8 cellular contexts compared by ENCODE assay signal in the genomic region with DNA sequence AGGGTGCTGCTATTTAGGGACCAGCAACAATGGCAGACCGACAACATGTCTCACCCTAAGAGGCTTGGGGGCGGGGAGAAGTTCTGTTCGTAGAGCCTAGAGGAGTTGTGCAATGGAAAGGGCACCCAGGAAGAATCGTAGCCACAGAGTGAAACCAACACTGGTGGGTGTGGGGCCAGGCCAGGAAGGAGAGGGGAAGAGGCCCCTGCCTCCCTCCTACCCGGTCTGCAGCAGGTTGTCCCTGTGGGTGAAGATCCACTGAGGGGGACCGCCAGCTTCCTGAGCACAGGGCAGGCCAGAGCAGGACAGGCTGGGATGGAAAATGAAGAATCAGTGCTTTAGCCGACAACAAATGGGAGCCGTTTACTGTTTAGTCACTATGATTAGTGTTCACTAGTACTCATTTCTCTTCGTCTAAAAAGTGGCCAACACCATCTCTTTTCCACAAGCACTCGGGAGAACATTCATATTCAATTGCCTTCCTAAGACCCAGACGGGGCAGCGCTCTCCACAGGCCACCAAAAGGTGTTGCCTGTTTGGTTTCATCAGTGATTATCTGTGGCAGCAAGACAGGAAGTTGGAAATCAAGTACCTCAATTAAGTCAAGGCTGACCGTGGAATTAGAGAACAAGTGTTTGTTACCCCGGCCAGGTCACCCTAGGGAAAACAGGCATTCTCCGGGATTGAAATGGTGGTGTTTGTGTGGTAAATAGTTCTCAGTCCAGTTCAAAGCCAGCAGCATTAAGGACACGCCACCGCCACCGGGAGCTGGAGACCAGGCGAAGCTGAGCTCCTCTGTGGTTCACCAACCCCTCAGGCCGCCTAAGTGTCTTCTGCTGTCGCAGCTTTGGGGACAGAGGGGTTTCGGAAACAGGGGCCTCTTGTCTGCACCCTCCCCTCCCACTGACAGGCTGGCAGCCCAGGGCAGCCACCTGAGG. TPM values are rescaled to one million over a fixed set of nuclear protein-coding genes. Genes with fewer than 3 reads are reported as not detected.
DNase-seq lines count a peak whose midpoint lies in the region; ATAC-seq and TF ChIP-seq lines count a peak whose summit lies in the region.

No MANE protein-coding gene starts in this region.

- TF ChIP-seq CTCF in endodermal cell (conservative IDR thresholded peaks at IDR 0.05) = peak; percentile 15

- peak overlapping the region; percentile 86 for H3K4me3 Mint-ChIP-seq in endodermal cell
- H3K4me3 Mint-ChIP-seq in natural killer cell treated with Interleukin-12 subunit alpha and Interleukin-12 subunit beta and Interleukin-15 and Interleukin-18, amount 100 ng/mL, for 72 hours = peak overlapping the region; percentile 86

- H3K27me3 ChIP-seq in endodermal cell (ENCODE audit: control insufficient read depth, insufficient read depth, low read length, poor library complexity, severe bottlenecking) = no peaks in the 10 kb centered on the region

- peak; percentile 52 to 63 for ATAC-seq in natural killer cell treated with Interleukin-12 subunit alpha and Interleukin-12 subunit beta and Interleukin-15 and Interleukin-18, amount 100 ng/mL, for 72 hours
- ATAC-seq in GM18861 (IDR thresholded peaks at IDR 0.05; ENCODE audit: unreplicated experiment) (no peak), HG03039 (IDR thresholded peaks at IDR 0.05; ENCODE audit: unreplicated experiment) (no peak)

- 70 to 80% methylated on average over 14 to 22 of the region's 22 CpGs for WGBS in endodermal cell (ENCODE audit: insufficient coverage in 1 of 2, insufficient read length in 1 of 2), 2 experiments

- peak overlapping the region; percentile 75 for H3K4me3 ChIP-seq in endodermal cell (ENCODE audit: low read length)

- H3K27ac Mint-ChIP-seq in endodermal cell = peak overlapping the region; percentile 79
- peak overlapping the region; percentile 89 to 93 for H3K27ac Mint-ChIP-seq in natural killer cell treated with Interleukin-12 subunit alpha and Interleukin-12 subunit beta and Interleukin-15 and Interleukin-18, amount 100 ng/mL, for 72 hours

- DNase-seq in Caki2 (ENCODE audit: low read depth) (peak; percentile 23), KG1 (lab: John Stamatoyannopoulos, UW) (peak; percentile 16), endodermal cell (peak; percentile 82)
- DNase-seq in activated CD4-positive, alpha-beta T cell treated with anti-CD3 and anti-CD28 coated beads, Interleukin-2, amount 50 U/mL, for 4 hours = peak; percentile 43 to 53
- DNase-seq in natural killer cell treated with Interleukin-12 subunit alpha and Interleukin-12 subunit beta and Interleukin-15 and Interleukin-18, amount 100 ng/mL, for 72 hours (ENCODE audit: low spot score) = peak; percentile 85

- H3K4me1 ChIP-seq in endodermal cell (ENCODE audit: control insufficient read depth, insufficient read depth, low read length) = peaks cover 9% of the 10 kb centered on the region

- H3K36me3 Mint-ChIP-seq in endodermal cell (ENCODE audit: low read depth) = no peaks in the 10 kb centered on the region
- no peaks in the 10 kb centered on the region for H3K36me3 Mint-ChIP-seq in natural killer cell treated with Interleukin-12 subunit alpha and Interleukin-12 subunit beta and Interleukin-15 and Interleukin-18, amount 100 ng/mL, for 72 hours

- in situ Hi-C loops in Caki2 (cut with HindIII; ENCODE audit: low pct_unique_long_range_greater_than_20kb, low sequenced_read_pairs) = no loop called here

- H3K9me3 Mint-ChIP-seq in endodermal cell = no peaks in the 10 kb centered on the region
- H3K9me3 Mint-ChIP-seq in natural killer cell treated with Interleukin-12 subunit alpha and Interleukin-12 subunit beta and Interleukin-15 and Interleukin-18, amount 100 ng/mL, for 72 hours = no peaks in the 10 kb centered on the region

- peaks cover 41% of the 10 kb centered on the region for H3K4me1 Mint-ChIP-seq in endodermal cell
- peaks cover 38 to 48% of the 10 kb centered on the region in 2 donors for H3K4me1 Mint-ChIP-seq in natural killer cell treated with Interleukin-12 subunit alpha and Interleukin-12 subunit beta and Interleukin-15 and Interleukin-18, amount 100 ng/mL, for 72 hours (ENCODE audit: low read depth in 2 of 2)

- peak overlapping the region; percentile 27 for H3K9ac ChIP-seq in endodermal cell (ENCODE audit: extremely low read depth, low read length, poor library complexity, severe bottlenecking)

- H3K36me3 ChIP-seq in endodermal cell (ENCODE audit: control insufficient read depth, insufficient read depth, low read length) = no peaks in the 10 kb centered on the region

- H3K27me3 Mint-ChIP-seq in endodermal cell (ENCODE audit: insufficient read depth) = no peaks in the 10 kb centered on the region
- H3K27me3 Mint-ChIP-seq in natural killer cell treated with Interleukin-12 subunit alpha and Interleukin-12 subunit beta and Interleukin-15 and Interleukin-18, amount 100 ng/mL, for 72 hours = no peaks in the 10 kb centered on the region

- no peaks in the 10 kb centered on the region for H3K9me3 ChIP-seq in endodermal cell (ENCODE audit: control insufficient read depth, low read length)

- H3K27ac ChIP-seq in endodermal cell (ENCODE audit: low read depth, low read length) (no peak overlapping the region), temporal lobe (ENCODE audit: low read depth, low read length) (peak overlapping the region; percentile 82)

RNA-seq across cellular contexts. Expression of gene ATP11A, which starts 1.0 kb away (rescaled TPM):
- total RNA-seq in Caki2 (2014; rRNA removed; shearing (Covaris generic); ENCODE audit: low replicate concordance) = 1.2 and 3.5 TPM in 2 replicates
- 100 to 1,000 TPM; 122 to 140 TPM for total RNA-seq in endodermal cell
- polyA plus RNA-seq in endodermal cell (2013, experiment 1 of 2) = 32.6 TPM
- polyA plus RNA-seq in endodermal cell (2013, experiment 2 of 2) = 30.0 TPM
- 10 to 100 TPM; 89.0 to 91.2 TPM for total RNA-seq in natural killer cell treated with Interleukin-12 subunit alpha and Interleukin-12 subunit beta and Interleukin-15 and Interleukin-18, amount 100 ng/mL, for 72 hours
- total RNA-seq in temporal lobe = 6.6 TPM

Comparison
In these comparisons a context has a peak if more than half of its experiments do, and no peak if none do; other contexts are left out.
1. DNase-seq: peak in every context shown above with its lines; median percentile 85 in natural killer cell treated with Interleukin-12 subunit alpha and Interleukin-12 subunit beta and Interleukin-15 and Interleukin-18, amount 100 ng/mL, for 72 hours; 82 in endodermal cell; 48 in activated CD4-positive, alpha-beta T cell treated with anti-CD3 and anti-CD28 coated beads, Interleukin-2, amount 50 U/mL, for 4 hours; 23 in Caki2; 16 in KG1.
2. ATAC-seq: peak in natural killer cell treated with Interleukin-12 subunit alpha and Interleukin-12 subunit beta and Interleukin-15 and Interleukin-18, amount 100 ng/mL, for 72 hours (2 of 2); none in GM18861 (single experiment) and HG03039 (single experiment).
3. RNA of gene ATP11A, which starts 1.0 kb away (total RNA-seq): 122 to 140 TPM in endodermal cell and 89.0 to 91.2 TPM in natural killer cell treated with Interleukin-12 subunit alpha and Interleukin-12 subunit beta and Interleukin-15 and Interleukin-18, amount 100 ng/mL, for 72 hours; 6.6 TPM in temporal lobe (single experiment) and 1.2 to 3.5 TPM in Caki2; every median in the first group is over 10 times any median in the second.